In genomic region chr6:108222504-108222903, GRCh38 we compare ENCODE assay signal across 15 cellular contexts. TPM values are rescaled to one million over a fixed set of nuclear protein-coding genes. Genes with fewer than 3 reads are reported as not detected.
A peak's percentile ranks its signal among the peaks of the same experiment; 100 is the strongest.
DNase-seq lines count a peak whose midpoint lies in the region; TF ChIP-seq lines count a peak whose summit lies in the region.
"Had no signal": no experiment of that assay in that cellular context is flagged by ENCODE, and none has a peak within 500 bp of the region (broad histone marks: within the 10 kb centered on the region; RNA-seq: fewer than 3 reads in every experiment).

No MANE protein-coding gene starts in this region.

- peaks cover 30% of the 10 kb centered on the region for H3K36me3 Mint-ChIP-seq in T-helper 2 cell treated with Interferon-gamma antibody and Interleukin-4, amounts not matched to agents 5 μg/mL and 100 μg/mL, for 36 hours (ENCODE audit: low read depth)
- H3K36me3 Mint-ChIP-seq in chondrocyte (ENCODE audit: low read depth), result peaks cover 17% of the 10 kb centered on the region
- peaks cover 30% of the 10 kb centered on the region for H3K36me3 Mint-ChIP-seq in osteocyte (ENCODE audit: unreplicated experiment)

- no peaks in the 10 kb centered on the region for H3K27me3 Mint-ChIP-seq in T-helper 2 cell treated with Interferon-gamma antibody and Interleukin-4, amounts not matched to agents 5 μg/mL and 100 μg/mL, for 36 hours (ENCODE audit: low read depth)
- H3K27me3 Mint-ChIP-seq in chondrocyte (ENCODE audit: low read depth), result no peaks in the 10 kb centered on the region
- no peaks in the 10 kb centered on the region for H3K27me3 Mint-ChIP-seq in osteocyte (ENCODE audit: unreplicated experiment)

- H3K4me1 Mint-ChIP-seq in T-helper 2 cell treated with Interferon-gamma antibody and Interleukin-4, amounts not matched to agents 5 μg/mL and 100 μg/mL, for 36 hours (ENCODE audit: low read depth), result peaks cover 10% of the 10 kb centered on the region
- H3K4me1 Mint-ChIP-seq in chondrocyte (ENCODE audit: low read depth), result peaks cover 23% of the 10 kb centered on the region
- peaks cover 23% of the 10 kb centered on the region for H3K4me1 Mint-ChIP-seq in osteocyte (ENCODE audit: unreplicated experiment)

- TF ChIP-seq CTCF in chondrocyte (IDR thresholded peaks at IDR 0.05) (no peak), osteocyte (IDR thresholded peaks at IDR 0.05) (no peak), adrenal gland (IDR thresholded peaks at IDR 0.05) (no peak)

- H3K27me3 ChIP-seq in adrenal gland, result no peaks in the 10 kb centered on the region
- H3K27me3 ChIP-seq: brain microvascular endothelial cell, right lobe of liver had no signal

- H3K4me1 ChIP-seq in adrenal gland (replicated peaks in 1 of 2), result peaks cover 0 to 20% of the 10 kb centered on the region in 2 donors

- no peak for DNase-seq in T-helper 2 cell treated with Interferon-gamma antibody and Interleukin-4, amounts not matched to agents 5 μg/mL and 100 μg/mL, for 36 hours (ENCODE audit: low spot score)
- DNase-seq in T-helper 2 cell, result no peak
- peak; percentile 53 for DNase-seq in OCI-M1 (lab: John Stamatoyannopoulos, UW)
- DNase-seq in chondrocyte (ENCODE audit: low spot score), result no peak
- DNase-seq in osteocyte (ENCODE audit: extremely low spot score, unreplicated experiment), result no peak
- no peak for DNase-seq in adrenal gland
- no peak for DNase-seq in hepatic stellate cell (ENCODE audit: low spot score)
- no peak for DNase-seq in stimulated activated CD4-positive, alpha-beta T cell treated with anti-CD3 and anti-CD28 coated beads, Interleukin-12 subunit alpha, Interleukin-12 subunit beta, amount 100 ng/mL, for 4 hours
- DNase-seq: brain microvascular endothelial cell, DMS53, KG1, right lobe of liver had no signal

- TF ChIP-seq POLR2A in adrenal gland (IDR thresholded peaks at IDR 0.05), result no peak

- peak overlapping the region; percentile 16 for H3K4me3 Mint-ChIP-seq in T-helper 2 cell treated with Interferon-gamma antibody and Interleukin-4, amounts not matched to agents 5 μg/mL and 100 μg/mL, for 36 hours
- H3K4me3 Mint-ChIP-seq in chondrocyte (ENCODE audit: unreplicated experiment) (no peak overlapping the region), osteocyte (ENCODE audit: unreplicated experiment) (no peak overlapping the region)

- H3K36me3 ChIP-seq in adrenal gland (replicated peaks in 1 of 2), result peaks cover 0 to 26% of the 10 kb centered on the region in 2 donors

- WGBS in adrenal gland, 4 donors, result 15 to 25% (median 23%) methylated on average over 1 of the region's 1 CpG

- H3K9me3 Mint-ChIP-seq in T-helper 2 cell treated with Interferon-gamma antibody and Interleukin-4, amounts not matched to agents 5 μg/mL and 100 μg/mL, for 36 hours, result no peaks in the 10 kb centered on the region
- H3K9me3 Mint-ChIP-seq in chondrocyte (ENCODE audit: low read depth) (no peaks in the 10 kb centered on the region), osteocyte (ENCODE audit: unreplicated experiment) (peaks cover 3% of the 10 kb centered on the region)

- H3K9me3 ChIP-seq in adrenal gland (replicated peaks in 1 of 3), result no peaks in the 10 kb centered on the region
- H3K9me3 ChIP-seq: right lobe of liver, thoracic aorta had no signal

- intact Hi-C loops in adrenal gland (cut with DNase I), result no loop called here

- no peak overlapping the region for H3K4me3 ChIP-seq in adrenal gland
- H3K4me3 ChIP-seq: right lobe of liver, thoracic aorta had no signal

- peak overlapping the region in 2 of 5 donors; percentile 13 to 29 for H3K27ac ChIP-seq in adrenal gland
- H3K27ac ChIP-seq: brain microvascular endothelial cell, right lobe of liver, thoracic aorta had no signal

- peak overlapping the region; percentile 17 for H3K27ac Mint-ChIP-seq in T-helper 2 cell treated with Interferon-gamma antibody and Interleukin-4, amounts not matched to agents 5 μg/mL and 100 μg/mL, for 36 hours
- peak overlapping the region; percentile 85 for H3K27ac Mint-ChIP-seq in chondrocyte (ENCODE audit: unreplicated experiment)
- H3K27ac Mint-ChIP-seq in osteocyte (ENCODE audit: unreplicated experiment), result peak overlapping the region; percentile 46

RNA-seq across cellular contexts. Expression of gene SNX3, which starts 38.3 kb away (rescaled TPM):
- total RNA-seq in chondrocyte, result 172 to 178 TPM (median 173 TPM) in 3 replicates
- 166 and 171 TPM in 2 replicates for total RNA-seq in osteocyte
- total RNA-seq in adrenal gland, result 100 to 1,000 TPM; 209 to 309 (median 243) TPM
- 100 to 1,000 TPM; 115 to 491 (median 164) TPM for polyA plus RNA-seq in adrenal gland

RNA-seq across cellular contexts. Expression of gene NR2E1, which starts 56.7 kb away (rescaled TPM):
- total RNA-seq in chondrocyte, result not detected in 3 replicates
- not detected in 2 replicates for total RNA-seq in osteocyte
- 1 to 10 TPM in 2 of 8 donors, under 1 TPM in 4, not detected in 2; 0.20 to 2.3 (median 0.94) TPM for total RNA-seq in adrenal gland
- polyA plus RNA-seq in adrenal gland, result under 1 TPM; 0.08 to 0.20 (median 0.17) TPM
- total RNA-seq: mononuclear cell; right lobe of liver; T-helper 1 cell treated with Interleukin-12 subunit alpha and Interleukin-12 subunit beta and Interleukin-4 antibody, amounts not matched to agents 30 ng/mL and 1 ng/mL, for 36 hours; thoracic aorta had no signal

Comparison
In these comparisons a context has a peak if more than half of its experiments do, and no peak if none do; other contexts are left out.
1. H3K27ac Mint-ChIP-seq: peak in every context shown above with its lines; median percentile 85 in chondrocyte; 46 in osteocyte; 17 in T-helper 2 cell treated with Interferon-gamma antibody and Interleukin-4, amounts not matched to agents 5 μg/mL and 100 μg/mL, for 36 hours.